ENCODE assay signal across 8 cellular contexts in genomic region chr20:20052074-20052970, GRCh38. TPM values are rescaled to one million over a fixed set of nuclear protein-coding genes. Genes with fewer than 3 reads are reported as not detected.
DNase-seq lines count a peak whose midpoint lies in the region; FAIRE-seq and TF ChIP-seq lines count a peak whose summit lies in the region.

TSS of gene CFAP61 (plus strand) at chr20:20052532. CDS start at chr20:20056654, 4,122 bp downstream.
TSS of gene CRNKL1 (minus strand) at chr20:20052466. CDS start at chr20:20052342, 124 bp downstream.

- H3K9me3 ChIP-seq in SJSA1 (replicated peaks) (no peaks in the 10 kb centered on the region), neuron (ENCODE audit: low read length) (no peaks in the 10 kb centered on the region)

- H3K27me3 ChIP-seq in SJSA1 (replicated peaks) = no peaks in the 10 kb centered on the region
- no peaks in the 10 kb centered on the region for H3K27me3 ChIP-seq in neuron (ENCODE audit: insufficient read depth, low read length)

- TF ChIP-seq CTCF in HFF-Myc (IDR thresholded peaks at IDR 0.05; ENCODE audit: low read depth, low read length, missing control alignments) = no peak

- H3K27me3 Mint-ChIP-seq in activated naive CD4-positive, alpha-beta T cell treated with anti-CD3 and anti-CD28 coated beads, Interleukin-2, amount 10 ng/mL, durations not matched to agents 7 days and 5 days = peaks cover 5% of the 10 kb centered on the region

- H2AFZ ChIP-seq in neuron (ENCODE audit: low read depth, low read length) = peak within 1 kb of the TSS; percentile 91

- H3K4me3 Mint-ChIP-seq in activated naive CD4-positive, alpha-beta T cell treated with anti-CD3 and anti-CD28 coated beads, Interleukin-2, amount 10 ng/mL, durations not matched to agents 7 days and 5 days = peak within 1 kb of the TSS; percentile 96

- H3K36me3 ChIP-seq in SJSA1 = peaks cover 32% of the 10 kb centered on the region
- H3K36me3 ChIP-seq in neuron (ENCODE audit: insufficient read depth, low read length) = peaks cover 28% of the 10 kb centered on the region

- H3K36me3 Mint-ChIP-seq in activated naive CD4-positive, alpha-beta T cell treated with anti-CD3 and anti-CD28 coated beads, Interleukin-2, amount 10 ng/mL, durations not matched to agents 7 days and 5 days = peaks cover 30% of the 10 kb centered on the region

- H3K27ac ChIP-seq in SJSA1 = peak within 1 kb of the TSS; percentile 47

- peak within 1 kb of the TSS; percentile 96 for H3K27ac Mint-ChIP-seq in activated naive CD4-positive, alpha-beta T cell treated with anti-CD3 and anti-CD28 coated beads, Interleukin-2, amount 10 ng/mL, durations not matched to agents 7 days and 5 days

- H3K9me3 Mint-ChIP-seq in activated naive CD4-positive, alpha-beta T cell treated with anti-CD3 and anti-CD28 coated beads, Interleukin-2, amount 10 ng/mL, durations not matched to agents 7 days and 5 days = no peaks in the 10 kb centered on the region

- DNase-seq in GM04503 (ENCODE audit: low read depth) = peak; percentile 70
- peak; percentile 95 for DNase-seq in HFF-Myc (ENCODE audit: extremely low read depth, low read depth)
- DNase-seq in MV-4-11 (lab: John Stamatoyannopoulos, UW) = peak; percentile 96
- DNase-seq in SJSA1 (ENCODE audit: low read depth in 1 of 2, low spot score in 2 of 2) = peak; percentile 97 to 98
- DNase-seq in activated naive CD4-positive, alpha-beta T cell treated with anti-CD3 and anti-CD28 coated beads, Interleukin-2, amount 10 ng/mL, durations not matched to agents 7 days and 5 days = peak; percentile 98
- DNase-seq in frontal cortex (ENCODE audit: low spot score in 2 of 2) = peak; percentile 79 to 92
- peak; percentile 89 for DNase-seq in stromal cell of bone marrow (ENCODE audit: low read depth)

- CTCF ChIA-PET in activated naive CD4-positive, alpha-beta T cell treated with anti-CD3 and anti-CD28 coated beads, Interleukin-2, amount 10 ng/mL, durations not matched to agents 7 days and 5 days (lab: Charles Lee) = interaction anchor here (1.1 to 2.2 kb wide), 4 partner anchors 25 to 542 kb away, joined by 3 to 12 read pairs (median 4); partner anchors contain the start of gene NAA20

- H3K4me1 Mint-ChIP-seq in activated naive CD4-positive, alpha-beta T cell treated with anti-CD3 and anti-CD28 coated beads, Interleukin-2, amount 10 ng/mL, durations not matched to agents 7 days and 5 days = peaks cover 22% of the 10 kb centered on the region

- H3K4me3 ChIP-seq in HFF-Myc (replicated peaks; ENCODE audit: low read depth, low read length) (peak within 1 kb of the TSS; percentile 96), SJSA1 (peak within 1 kb of the TSS; percentile 75), neuron (ENCODE audit: low read length) (peak within 1 kb of the TSS; percentile 76)

- FAIRE-seq in frontal cortex (lab: Jason Lieb, UNC) = peak; percentile 42

- H3K4me1 ChIP-seq in SJSA1 (replicated peaks) = peaks cover 9% of the 10 kb centered on the region
- peaks cover 12% of the 10 kb centered on the region for H3K4me1 ChIP-seq in neuron (ENCODE audit: insufficient read depth, low read length)

RNA-seq across cellular contexts. Expression of gene CFAP61, which starts in this region (rescaled TPM):
- not detected in 2 replicates for total RNA-seq in SJSA1 (2014; rRNA removed; shearing (Covaris generic))
- total RNA-seq in frontal cortex = 2.0 TPM

RNA-seq across cellular contexts. Expression of gene CRNKL1, which starts in this region (rescaled TPM):
- total RNA-seq in SJSA1 (2014; rRNA removed; shearing (Covaris generic)) = 30.4 and 34.7 TPM in 2 replicates
- 74.6 TPM for total RNA-seq in frontal cortex

Comparison
In these comparisons a context has a peak if more than half of its experiments do, and no peak if none do; other contexts are left out.
1. Peak in every context shown above with its lines: DNase-seq, H3K4me3 ChIP-seq and H3K27ac ChIP-seq.